In the genomic region with DNA sequence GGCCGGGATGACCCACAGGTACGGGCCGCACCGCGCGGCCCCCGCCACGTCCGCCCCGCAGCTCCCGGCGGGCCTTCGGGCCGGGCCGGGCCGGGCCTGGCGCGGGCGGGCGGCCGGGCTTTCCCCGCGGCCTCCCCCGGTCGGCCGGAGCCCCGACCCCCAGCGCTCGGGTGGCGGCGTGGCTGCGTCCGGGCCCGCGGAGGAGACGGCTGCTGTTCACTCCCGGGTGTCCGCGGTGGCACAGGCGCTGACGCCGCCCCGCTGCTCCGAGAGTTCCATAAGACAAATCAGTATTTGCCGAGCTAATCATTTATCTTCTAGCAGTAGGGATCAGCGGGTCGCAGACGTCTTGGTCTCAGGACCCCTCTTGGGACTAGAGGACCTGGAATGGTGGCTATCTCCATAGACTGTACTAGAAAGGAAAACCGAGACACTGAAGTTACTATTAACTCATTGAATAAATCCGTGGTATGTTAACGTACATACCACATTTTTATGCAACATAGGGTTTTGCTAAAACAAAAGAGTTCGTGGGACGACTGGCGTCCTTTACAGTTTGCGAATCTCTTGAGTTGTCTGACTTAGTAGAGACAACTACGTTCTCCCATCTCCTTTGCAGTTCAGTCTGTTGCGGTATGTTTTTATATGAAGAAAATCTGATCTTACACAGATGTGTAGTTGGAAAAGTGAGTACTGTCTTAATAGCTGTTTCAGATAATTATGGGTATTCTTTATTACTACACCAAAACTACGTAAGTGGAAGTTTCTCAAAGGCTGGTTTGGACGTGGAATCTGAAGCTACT, we compare ENCODE assay signal across 8 cellular contexts. TPM values are rescaled to one million over a fixed set of nuclear protein-coding genes. Genes with fewer than 3 reads are reported as not detected.
A peak's percentile ranks its signal among the peaks of the same experiment; 100 is the strongest.
DNase-seq lines count a peak whose midpoint lies in the region; ATAC-seq and TF ChIP-seq lines count a peak whose summit lies in the region.

No MANE protein-coding gene starts in this region.

- DNase-seq in CD8-positive, alpha-beta T cell: peak; percentile 6 to 68 (median 36)
- DNase-seq in SJCRH30 (peak; percentile 42 to 59), adrenal gland (peak in 6 of 7 donors; percentile 47 to 69 (median 54)), hypothalamus (lab: John Stamatoyannopoulos, UW) (peak in 32 of 51 donors; percentile 7 to 68 (median 40)), retinal pigment epithelial cell (ENCODE audit: low read depth) (no peak), cortex of kidney (lab: John Stamatoyannopoulos, UW) (no peak)

- H3K36me3 ChIP-seq in CD8-positive, alpha-beta T cell (ENCODE audit: insufficient read depth, low read length): no peaks in the 10 kb centered on the region
- no peaks in the 10 kb centered on the region for H3K36me3 ChIP-seq in SJCRH30
- no peaks in the 10 kb centered on the region for H3K36me3 ChIP-seq in adrenal gland (replicated peaks in 1 of 2)

- no peaks in the 10 kb centered on the region for H3K9me3 ChIP-seq in CD8-positive, alpha-beta T cell (ENCODE audit: low read length)
- H3K9me3 ChIP-seq in SJCRH30 (replicated peaks) (no peaks in the 10 kb centered on the region), adrenal gland (replicated peaks in 1 of 3) (no peaks in the 10 kb centered on the region)

- TF ChIP-seq CTCF in CD8-positive, alpha-beta T cell (IDR thresholded peaks at IDR 0.05): no peak
- TF ChIP-seq CTCF in adrenal gland (IDR thresholded peaks at IDR 0.05) (no peak), retinal pigment epithelial cell (conservative IDR thresholded peaks at IDR 0.05; ENCODE audit: low read depth, low read length) (no peak)

- H3K27ac Mint-ChIP-seq in CD8-positive, alpha-beta T cell: peak overlapping the region; percentile 88

- H3K36me3 Mint-ChIP-seq in CD8-positive, alpha-beta T cell: peaks cover 4% of the 10 kb centered on the region

- ATAC-seq in CD8-positive, alpha-beta T cell: peak; percentile 21
- peak; percentile 39 for ATAC-seq in GM19397 (IDR thresholded peaks at IDR 0.05; ENCODE audit: unreplicated experiment)
- ATAC-seq in HG03469 (IDR thresholded peaks at IDR 0.05; ENCODE audit: unreplicated experiment): peak; percentile 13

- H3K27ac ChIP-seq in CD8-positive, alpha-beta T cell (ENCODE audit: low read depth, low read length): no peak overlapping the region
- H3K27ac ChIP-seq in SJCRH30 (peak overlapping the region; percentile 95), adrenal gland (peak overlapping the region; percentile 55 to 98 (median 95))

- CTCF ChIA-PET in CD8-positive, alpha-beta T cell (lab: Charles Lee): interaction anchor here (1.3 kb wide), 1 partner anchor 50 kb away, joined by 4 read pairs; no protein-coding TSS in a partner anchor

- no peaks in the 10 kb centered on the region for H3K27me3 Mint-ChIP-seq in CD8-positive, alpha-beta T cell (ENCODE audit: low read depth)

- peaks cover 23% of the 10 kb centered on the region for H3K4me1 Mint-ChIP-seq in CD8-positive, alpha-beta T cell (ENCODE audit: low read depth)

- H3K4me3 Mint-ChIP-seq in CD8-positive, alpha-beta T cell: peak overlapping the region; percentile 98

- H3K9me3 Mint-ChIP-seq in CD8-positive, alpha-beta T cell: no peaks in the 10 kb centered on the region

- H3K27me3 ChIP-seq in CD8-positive, alpha-beta T cell (ENCODE audit: insufficient read depth, low read length): no peaks in the 10 kb centered on the region
- no peaks in the 10 kb centered on the region for H3K27me3 ChIP-seq in SJCRH30
- H3K27me3 ChIP-seq in adrenal gland: no peaks in the 10 kb centered on the region

- POLR2A ChIA-PET in CD8-positive, alpha-beta T cell (lab: Charles Lee): interaction anchor here (1.1 to 2.0 kb wide), 3 partner anchors 59 to 86 kb away, joined by 3 to 9 read pairs (median 3); a partner anchor contains a TSS

- peaks cover 7% of the 10 kb centered on the region for H3K4me1 ChIP-seq in CD8-positive, alpha-beta T cell (ENCODE audit: insufficient read depth, low read length)
- H3K4me1 ChIP-seq in SJCRH30: peaks cover 14% of the 10 kb centered on the region
- peaks cover 8 to 31% of the 10 kb centered on the region in 2 donors for H3K4me1 ChIP-seq in adrenal gland (replicated peaks in 1 of 2)

- peak in 1 of 2 donors; percentile 25 for TF ChIP-seq POLR2A in adrenal gland (IDR thresholded peaks at IDR 0.05)

- 1 to 3% (median 2%) methylated on average over 15 to 59 of the region's 59 CpGs for WGBS in adrenal gland, 4 donors

- intact Hi-C loops in CD8-positive, alpha-beta T cell (cut with DNase I, micrococcal nuclease): loop anchor here (1.0 to 5.0 kb wide), 8 partner anchors 47 to 253 kb away; a partner anchor contains a TSS
- intact Hi-C loops in adrenal gland (cut with DNase I): loop anchor here (10.0 kb wide), 1 partner anchor 50 kb away; no protein-coding TSS in a partner anchor

- H3K4me3 ChIP-seq in CD8-positive, alpha-beta T cell (ENCODE audit: low read depth, low read length): peak overlapping the region; percentile 44
- H3K4me3 ChIP-seq in SJCRH30 (peak overlapping the region; percentile 85), adrenal gland (peak overlapping the region in 3 of 4 donors; percentile 40 to 81 (median 58)), retinal pigment epithelial cell (ENCODE audit: low read length) (peak overlapping the region; percentile 79)

RNA-seq across cellular contexts. Expression of a gene that starts 0.5 kb away (rescaled TPM):
- total RNA-seq in CD8-positive, alpha-beta T cell: 10 to 100 TPM; 10.1 to 10.6 TPM
- 44.0 and 48.7 TPM in 2 replicates for total RNA-seq in SJCRH30 (2014; rRNA removed; shearing (Covaris generic))
- 100 to 1,000 TPM; 108 to 182 (median 132) TPM for total RNA-seq in adrenal gland
- 10 to 100 TPM; 33.5 to 58.3 (median 48.4) TPM for polyA plus RNA-seq in adrenal gland

Comparison
In these comparisons a context has a peak if more than half of its experiments do, and no peak if none do; other contexts are left out.
1. DNase-seq: peak in CD8-positive, alpha-beta T cell (7 of 7), SJCRH30 (2 of 2), adrenal gland (6 of 7) and hypothalamus (32 of 51); none in retinal pigment epithelial cell (single experiment) and cortex of kidney (single experiment).
2. Peak in every context shown above with its lines, with median percentiles within 50 percentile points of each other: ATAC-seq and H3K4me3 ChIP-seq.